14 cellular contexts compared by ENCODE assay signal in the genomic region with DNA sequence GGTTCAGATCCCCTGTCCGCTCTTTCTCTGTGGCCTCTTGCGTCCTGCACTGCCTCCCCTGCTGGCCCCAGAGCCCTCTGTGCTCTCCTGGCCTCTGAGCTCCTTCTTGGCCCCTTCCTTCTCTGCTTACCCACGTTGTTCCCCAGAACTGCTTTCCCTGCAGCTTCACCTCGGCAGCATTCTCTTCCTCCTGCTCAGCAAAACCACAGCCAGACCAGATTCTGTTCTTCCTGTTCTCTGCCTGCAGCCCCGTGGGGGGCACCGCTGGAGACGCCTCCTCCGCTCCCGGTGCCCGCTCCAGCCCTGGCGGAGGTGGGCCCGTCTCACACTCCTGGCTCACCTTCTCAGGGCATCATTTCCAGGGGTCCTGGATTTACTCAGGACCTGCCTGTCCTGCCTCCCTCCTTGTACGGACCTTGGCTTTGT. TPM values are rescaled to one million over a fixed set of nuclear protein-coding genes. Genes with fewer than 3 reads are reported as not detected.
DNase-seq lines count a peak whose midpoint lies in the region; FAIRE-seq and TF ChIP-seq lines count a peak whose summit lies in the region.
"Had no signal": no experiment of that assay in that cellular context is flagged by ENCODE, and none has a peak within 500 bp of the region (broad histone marks: within the 10 kb centered on the region; RNA-seq: fewer than 3 reads in every experiment).

No MANE protein-coding gene starts in this region.

- peaks cover 14% of the 10 kb centered on the region for H3K36me3 Mint-ChIP-seq in Calu3 (ENCODE audit: insufficient read depth, unreplicated experiment)

- no CpG with 5 or more reads among the region's 13 CpGs for WGBS in neuronal stem cell (ENCODE audit: extremely low coverage in 2 of 2, insufficient read length in 2 of 2, insufficient replicate concordance in 1 of 2), 2 donors

- H2BK15ac ChIP-seq in neuronal stem cell (ENCODE audit: low read length): no peak overlapping the region

- H3K4me3 Mint-ChIP-seq in Calu3 (ENCODE audit: low read depth, unreplicated experiment): no peak overlapping the region
- H3K4me3 Mint-ChIP-seq: naive thymus-derived CD8-positive, alpha-beta T cell; T-helper 1 cell treated with Interleukin-12 subunit alpha and Interleukin-12 subunit beta and Interleukin-4 antibody, amounts not matched to agents 30 μg/mL and 1 μg/mL, for 36 hours had no signal

- peak overlapping the region; percentile 44 for H3K23ac ChIP-seq in neuronal stem cell (ENCODE audit: low read depth, low read length, poor library complexity)

- TF ChIP-seq CTCF in Calu3 (IDR thresholded peaks at IDR 0.05; ENCODE audit: unreplicated experiment) (peak; percentile 11), choroid plexus epithelial cell (conservative IDR thresholded peaks at IDR 0.05; ENCODE audit: low read depth, low read length) (no peak), GM13976 (IDR thresholded peaks at IDR 0.05; ENCODE audit: borderline replicate concordance, control extremely low read depth, extremely low read depth, insufficient read depth, missing control alignments) (no peak)

- no peak overlapping the region for H3K4me3 ChIP-seq in choroid plexus epithelial cell (ENCODE audit: low read depth, low read length)
- no peak overlapping the region for H3K4me3 ChIP-seq in neuronal stem cell (ENCODE audit: low read length in 2 of 2)
- H3K4me3 ChIP-seq: GM12878 had no signal

- peak overlapping the region; percentile 21 for H3K9ac ChIP-seq in neuronal stem cell (ENCODE audit: low read depth, low read length, poor library complexity)

- DNase-seq in Calu3 (no peak), MV-4-11 (lab: John Stamatoyannopoulos, UW) (peak; percentile 72), choroid plexus epithelial cell (ENCODE audit: low read depth) (peak; percentile 80), neuronal stem cell (ENCODE audit: low spot score) (no peak), hippocampal formation (lab: John Stamatoyannopoulos, UW) (no peak), NCI-H82 treated with DMSO at 0.1 percent for 48 hours (lab: John Stamatoyannopoulos, UW; ENCODE audit: unreplicated experiment) (no peak), GM19239 (ENCODE audit: insufficient read length, low spot score) (no peak), GM13976 (ENCODE audit: low spot score) (no peak)
- DNase-seq: NCI-H524 treated with DMSO at 0.1 percent for 48 hours; stimulated activated CD4-positive, alpha-beta T cell treated with anti-CD3 and anti-CD28 coated beads, Interleukin-2, amount 100 ng/mL, for 48 hours had no signal

- H2BK12ac ChIP-seq in neuronal stem cell (ENCODE audit: low read length): no peak overlapping the region

- H3K27ac Mint-ChIP-seq in Calu3 (ENCODE audit: unreplicated experiment): no peak overlapping the region
- H3K27ac Mint-ChIP-seq: naive thymus-derived CD8-positive, alpha-beta T cell; T-helper 1 cell treated with Interleukin-12 subunit alpha and Interleukin-12 subunit beta and Interleukin-4 antibody, amounts not matched to agents 30 μg/mL and 1 μg/mL, for 36 hours had no signal

- no peak overlapping the region for H2BK120ac ChIP-seq in neuronal stem cell (ENCODE audit: low read depth, low read length)

- intact Hi-C loops in Calu3 (cut with micrococcal nuclease; ENCODE audit: unreplicated experiment): no loop called here

- no peak overlapping the region for H3K4ac ChIP-seq in neuronal stem cell (ENCODE audit: low read length)

- peak overlapping the region; percentile 76 for H3K18ac ChIP-seq in neuronal stem cell (ENCODE audit: low read length)

- BruUV-seq in Calu3 (replicated peaks; lab: Mats Ljungman, UMichigan): no TSS peak

- H4K8ac ChIP-seq in neuronal stem cell (ENCODE audit: low read depth, low read length): peak overlapping the region; percentile 65

- no peaks in the 10 kb centered on the region for H3K4me1 Mint-ChIP-seq in Calu3 (ENCODE audit: low read depth, unreplicated experiment)

- peaks cover 24 to 68% of the 10 kb centered on the region in 2 donors for H3K36me3 ChIP-seq in neuronal stem cell (replicated peaks in 1 of 2; ENCODE audit: control insufficient read depth in 2 of 2, insufficient read depth in 2 of 2, low read length in 2 of 2)

- no peaks in the 10 kb centered on the region for H3K9me3 Mint-ChIP-seq in Calu3 (ENCODE audit: low read depth, unreplicated experiment)
- H3K9me3 Mint-ChIP-seq: naive thymus-derived CD8-positive, alpha-beta T cell; T-helper 1 cell treated with Interleukin-12 subunit alpha and Interleukin-12 subunit beta and Interleukin-4 antibody, amounts not matched to agents 30 μg/mL and 1 μg/mL, for 36 hours had no signal

- no peak overlapping the region for H2BK5ac ChIP-seq in neuronal stem cell (ENCODE audit: low read length)

- in situ Hi-C loops in GM13976 (cut with MboI; ENCODE audit: low sequenced_read_pairs, unreplicated experiment): no loop called here

- no peak overlapping the region for H3K27ac ChIP-seq in neuronal stem cell (replicated peaks; ENCODE audit: low read length)

- H3K4me2 ChIP-seq in neuronal stem cell (ENCODE audit: insufficient read depth, low read length, poor library complexity, severe bottlenecking): no peak overlapping the region

- H3K27me3 ChIP-seq in neuronal stem cell (ENCODE audit: control insufficient read depth in 3 of 3, insufficient read depth in 3 of 3, low read depth in 1 of 3, low read length in 3 of 3): no peaks in the 10 kb centered on the region

- CTCF ChIA-PET in Calu3 (lab: Charles Lee): no interaction called here

- no peaks in the 10 kb centered on the region for H3K9me3 ChIP-seq in neuronal stem cell (replicated peaks in 1 of 2; ENCODE audit: control insufficient read depth in 2 of 2, insufficient read depth in 1 of 2, low read depth in 1 of 2, low read length in 2 of 2)

- peaks cover 5% of the 10 kb centered on the region for H3K79me1 ChIP-seq in neuronal stem cell (ENCODE audit: low read depth, low read length)

- H2AFZ ChIP-seq in neuronal stem cell (ENCODE audit: low read length): no peak overlapping the region

- H4K91ac ChIP-seq in neuronal stem cell (ENCODE audit: low read depth, low read length, poor library complexity): no peak overlapping the region

- H2AK5ac ChIP-seq in neuronal stem cell (ENCODE audit: low read depth, low read length): no peak overlapping the region

- H3K14ac ChIP-seq in neuronal stem cell (ENCODE audit: low read length): peak overlapping the region; percentile 38

- H3K27me3 Mint-ChIP-seq in Calu3 (ENCODE audit: unreplicated experiment): no peaks in the 10 kb centered on the region
- H3K27me3 Mint-ChIP-seq: naive thymus-derived CD8-positive, alpha-beta T cell had no signal

- H3K4me1 ChIP-seq in neuronal stem cell (ENCODE audit: control insufficient read depth in 2 of 2, insufficient read depth in 1 of 2, low read depth in 1 of 2, low read length in 2 of 2): peaks cover 1 to 8% of the 10 kb centered on the region in 2 donors

- FAIRE-seq in GM19239 (lab: Jason Lieb, UNC): no peak
- FAIRE-seq: colon, GM12878 had no signal

RNA-seq across cellular contexts. Expression of a gene that starts 59.7 kb away (rescaled TPM):
- total RNA-seq in Calu3 (2022): not detected in 2 replicates
- 0.47 TPM for polyA plus RNA-seq in neuronal stem cell (2013, experiment 1 of 2)
- polyA plus RNA-seq in neuronal stem cell (2013, experiment 2 of 2): 0.40 TPM
- total RNA-seq: GM12878; naive thymus-derived CD8-positive, alpha-beta T cell had no signal
- polyA plus RNA-seq: GM12878; naive thymus-derived CD8-positive, alpha-beta T cell had no signal

Comparison
In these comparisons a context has a peak if more than half of its experiments do, and no peak if none do; other contexts are left out.
1. DNase-seq: peak in MV-4-11 (single experiment) and choroid plexus epithelial cell (single experiment); none in Calu3 (single experiment), neuronal stem cell (single experiment), hippocampal formation (0 of 2), NCI-H82 treated with DMSO at 0.1 percent for 48 hours (single experiment), GM19239 (single experiment) and GM13976 (single experiment).